17 cellular contexts compared by ENCODE assay signal in the genomic region with DNA sequence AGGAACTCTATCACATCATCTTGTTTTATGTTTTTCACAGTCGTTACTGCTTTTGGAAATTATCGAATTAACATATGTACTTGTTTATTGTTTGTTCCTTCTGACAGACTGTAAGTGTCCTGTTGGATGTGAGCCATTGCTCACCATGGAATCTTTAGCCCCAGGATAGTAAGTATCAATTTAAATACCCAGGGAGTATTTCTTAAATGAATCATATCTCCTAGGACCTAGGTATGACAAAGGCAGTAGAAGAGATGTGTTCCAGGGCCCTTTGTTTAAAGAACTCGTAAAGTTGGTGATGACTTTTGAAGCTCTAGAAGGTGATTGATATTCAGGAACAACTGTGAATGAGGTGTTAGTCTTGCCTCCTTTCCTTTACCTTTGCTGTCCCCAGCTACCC. TPM values are rescaled to one million over a fixed set of nuclear protein-coding genes. Genes with fewer than 3 reads are reported as not detected.
DNase-seq lines count a peak whose midpoint lies in the region; ATAC-seq and TF ChIP-seq lines count a peak whose summit lies in the region.
"Had no signal": no experiment of that assay in that cellular context is flagged by ENCODE, and none has a peak within 500 bp of the region (broad histone marks: within the 10 kb centered on the region; RNA-seq: fewer than 3 reads in every experiment).

No MANE protein-coding gene starts in this region.

- H3K4me3 Mint-ChIP-seq in effector memory CD8-positive, alpha-beta T cell: no peak overlapping the region
- H3K4me3 Mint-ChIP-seq: CD14-positive monocyte had no signal

- H3K4me1 ChIP-seq in left ventricle myocardium inferior (peaks cover 10% of the 10 kb centered on the region), RWPE2 (ENCODE audit: insufficient read depth, poor library complexity, severe bottlenecking) (peaks cover 18% of the 10 kb centered on the region), foreskin keratinocyte (peaks cover 8% of the 10 kb centered on the region), vagina (no peaks in the 10 kb centered on the region)

- intact Hi-C loops in left ventricle myocardium inferior (cut with micrococcal nuclease) (no loop called here), left ventricle myocardium superior (cut with micrococcal nuclease) (loop anchor here (10.0 kb wide), 1 partner anchor 577 kb away; no protein-coding TSS in a partner anchor), vagina (cut with DNase I) (loop anchor here (5.0 kb wide), 1 partner anchor 580 kb away; no protein-coding TSS in a partner anchor)

- no peaks in the 10 kb centered on the region for H3K36me3 ChIP-seq in left ventricle myocardium inferior
- no peaks in the 10 kb centered on the region for H3K36me3 ChIP-seq in RWPE2 (ENCODE audit: low read depth)
- no peaks in the 10 kb centered on the region for H3K36me3 ChIP-seq in vagina

- no peak for ATAC-seq in left ventricle myocardium superior
- peak; percentile 33; the same call in 1 of the 3 replicates for ATAC-seq in RWPE2 (ENCODE audit: low read depth)
- peak; percentile 86 for ATAC-seq in foreskin keratinocyte
- ATAC-seq in effector memory CD8-positive, alpha-beta T cell (replicated peaks): no peak

- no peaks in the 10 kb centered on the region for H3K36me3 Mint-ChIP-seq in effector memory CD8-positive, alpha-beta T cell (ENCODE audit: insufficient read depth)
- H3K36me3 Mint-ChIP-seq: CD14-positive monocyte had no signal

- DNase-seq in left ventricle myocardium inferior: no peak
- no peak for DNase-seq in left ventricle myocardium superior
- no peak for DNase-seq in RWPE2 (ENCODE audit: low spot score)
- peak; percentile 50 to 83 for DNase-seq in foreskin keratinocyte
- DNase-seq in vagina (ENCODE audit: extremely low spot score in 2 of 2): no peak
- no peak for DNase-seq in activated gamma-delta T cell treated with Interleukin-2 at 50 U/mL for 16 hours
- DNase-seq in occipital lobe (lab: John Stamatoyannopoulos, UW): no peak
- DNase-seq in effector memory CD8-positive, alpha-beta T cell: no peak
- DNase-seq: 8988T, COR-L47, DMS53, H7, NCI-H1417 treated with DMSO at 0.1 percent for 48 hours, NCI-H2081, NCI-H510A treated with DMSO at 0.1 percent for 48 hours had no signal

- no peak overlapping the region for H3K4me3 ChIP-seq in left ventricle myocardium inferior
- no peak overlapping the region for H3K4me3 ChIP-seq in RWPE2 (ENCODE audit: severe bottlenecking)
- H3K4me3 ChIP-seq in vagina: no peak overlapping the region

- H3K27me3 ChIP-seq in left ventricle myocardium inferior (ENCODE audit: low read depth): no peaks in the 10 kb centered on the region
- no peaks in the 10 kb centered on the region for H3K27me3 ChIP-seq in RWPE2 (ENCODE audit: insufficient read depth, poor library complexity, severe bottlenecking)
- H3K27me3 ChIP-seq in foreskin keratinocyte: no peaks in the 10 kb centered on the region
- no peaks in the 10 kb centered on the region for H3K27me3 ChIP-seq in vagina

- H3K27ac ChIP-seq in left ventricle myocardium inferior (replicated peaks) (peak overlapping the region; percentile 59), RWPE2 (ENCODE audit: poor library complexity, severe bottlenecking) (no peak overlapping the region), foreskin keratinocyte (no peak overlapping the region), vagina (peak overlapping the region; percentile 17)
- H3K27ac ChIP-seq: KMS-11 had no signal

- H3K27me3 Mint-ChIP-seq in effector memory CD8-positive, alpha-beta T cell: no peaks in the 10 kb centered on the region

- no peaks in the 10 kb centered on the region for H3K9me3 Mint-ChIP-seq in effector memory CD8-positive, alpha-beta T cell
- H3K9me3 Mint-ChIP-seq: CD14-positive monocyte had no signal

- H3K9me3 ChIP-seq in left ventricle myocardium inferior (replicated peaks) (no peaks in the 10 kb centered on the region), RWPE2 (ENCODE audit: severe bottlenecking) (no peaks in the 10 kb centered on the region), vagina (no peaks in the 10 kb centered on the region)

- TF ChIP-seq CTCF in left ventricle myocardium inferior (IDR thresholded peaks at IDR 0.05; ENCODE audit: borderline replicate concordance) (no peak), RWPE2 (IDR thresholded peaks at IDR 0.05; ENCODE audit: poor library complexity, severe bottlenecking) (no peak), foreskin keratinocyte (conservative IDR thresholded peaks at IDR 0.05) (no peak), vagina (IDR thresholded peaks at IDR 0.05) (no peak)

- no peak overlapping the region for H3K27ac Mint-ChIP-seq in effector memory CD8-positive, alpha-beta T cell

- H3K4me1 Mint-ChIP-seq in effector memory CD8-positive, alpha-beta T cell (ENCODE audit: low read depth in 2 of 2): no peaks in the 10 kb centered on the region
- H3K4me1 Mint-ChIP-seq: CD14-positive monocyte had no signal

- TF ChIP-seq POLR2A in vagina (IDR thresholded peaks at IDR 0.05): no peak

RNA-seq across cellular contexts. Expression of gene STRAP, which starts 30.3 kb away (rescaled TPM):
- total RNA-seq in left ventricle myocardium inferior (130 TPM), left ventricle myocardium superior (128 TPM), foreskin keratinocyte (177 and 178 TPM in 2 replicates), vagina (31.9 TPM), occipital lobe (66.8 TPM)
- polyA plus RNA-seq in foreskin keratinocyte: 164 and 177 TPM in 2 replicates

RNA-seq across cellular contexts. Expression of gene DERA, which starts 59.2 kb away (rescaled TPM):
- total RNA-seq in left ventricle myocardium inferior: 20.2 TPM
- total RNA-seq in left ventricle myocardium superior: 16.9 TPM
- 38.2 and 38.3 TPM in 2 replicates for total RNA-seq in foreskin keratinocyte
- polyA plus RNA-seq in foreskin keratinocyte: 26.7 and 30.9 TPM in 2 replicates
- total RNA-seq in vagina: 21.4 TPM
- total RNA-seq in occipital lobe: 7.2 TPM

Comparison
In these comparisons a context has a peak if more than half of its experiments do, and no peak if none do; other contexts are left out.
1. DNase-seq: peak in foreskin keratinocyte (2 of 2); none in left ventricle myocardium inferior (single experiment), left ventricle myocardium superior (single experiment), RWPE2 (single experiment), vagina (0 of 2), activated gamma-delta T cell treated with Interleukin-2 at 50 U/mL for 16 hours (single experiment), occipital lobe (single experiment) and effector memory CD8-positive, alpha-beta T cell (0 of 3).
2. H3K27ac ChIP-seq: peak in left ventricle myocardium inferior (single experiment) and vagina (single experiment); none in RWPE2 (single experiment) and foreskin keratinocyte (single experiment).
3. ATAC-seq: peak in RWPE2 (single experiment) and foreskin keratinocyte (single experiment); none in left ventricle myocardium superior (single experiment) and effector memory CD8-positive, alpha-beta T cell (single experiment).